ENCODE assay signal across 17 cellular contexts in the genomic region with DNA sequence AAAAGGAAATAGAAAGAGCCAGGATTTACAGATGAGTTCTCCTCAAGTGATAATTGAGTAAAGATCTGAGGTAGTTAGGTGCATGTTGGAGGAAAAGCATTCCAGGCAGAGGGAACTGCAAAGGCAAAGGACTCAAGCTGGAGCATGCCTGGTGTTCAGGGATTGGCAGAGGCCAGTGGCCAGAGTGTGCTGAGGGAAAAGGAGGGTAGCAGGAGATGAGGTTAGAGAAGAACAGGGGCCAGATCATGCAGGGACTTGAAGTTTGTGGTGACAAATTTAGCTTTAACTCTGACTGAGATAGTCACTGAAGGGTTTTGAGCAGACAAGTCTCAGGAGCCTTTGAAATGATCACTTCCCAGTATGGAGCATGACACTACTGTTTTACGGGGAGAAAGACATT. TPM values are rescaled to one million over a fixed set of nuclear protein-coding genes. Genes with fewer than 3 reads are reported as not detected.
DNase-seq lines count a peak whose midpoint lies in the region; ATAC-seq, FAIRE-seq and TF ChIP-seq lines count a peak whose summit lies in the region.
"Had no signal": no experiment of that assay in that cellular context is flagged by ENCODE, and none has a peak within 500 bp of the region (broad histone marks: within the 10 kb centered on the region; RNA-seq: fewer than 3 reads in every experiment).

No MANE protein-coding gene starts in this region.

- POLR2A ChIA-PET in K562 (lab: Yijun Ruan, JAX) = interaction anchor here (0.9 kb wide), 1 partner anchor 14 kb away, joined by 3 read pairs; no protein-coding TSS in a partner anchor

- H3K27me3 ChIP-seq in mammary epithelial cell (ENCODE audit: insufficient read depth, low read length) (no peaks in the 10 kb centered on the region), breast epithelium (no peaks in the 10 kb centered on the region), K562 (ENCODE audit: control insufficient read depth in 2 of 2, insufficient read depth in 2 of 2, low read length in 2 of 2) (no peaks in the 10 kb centered on the region; a peak in 1 of 5 replicates), foreskin keratinocyte (no peaks in the 10 kb centered on the region), HAP-1 (ENCODE audit: low read depth) (no peaks in the 10 kb centered on the region)

- H3K79me2 ChIP-seq in mammary epithelial cell (ENCODE audit: insufficient read depth, low read length) (no peaks in the 10 kb centered on the region), K562 (ENCODE audit: control insufficient read depth, insufficient read depth, low read length) (no peaks in the 10 kb centered on the region)

- BruUV-seq in mammary epithelial cell (replicated peaks; lab: Mats Ljungman, UMichigan) = no TSS peak
- no TSS peak for BruUV-seq in K562 (replicated peaks; lab: Mats Ljungman, UMichigan)

- CTCF ChIA-PET in mammary epithelial cell (lab: Charles Lee; ENCODE audit: low non-redundant PET) (no interaction called here), K562 (lab: Yijun Ruan, JAX; ENCODE audit: low intra/inter-chr PET ratio) (no interaction called here)

- H3K9me3 ChIP-seq in mammary epithelial cell (replicated peaks; ENCODE audit: insufficient read depth, low read length) (no peaks in the 10 kb centered on the region), breast epithelium (no peaks in the 10 kb centered on the region), K562 (replicated peaks; ENCODE audit: control insufficient read depth, insufficient read depth, low read depth, low read length) (no peaks in the 10 kb centered on the region), HAP-1 (no peaks in the 10 kb centered on the region)
- H3K9me3 ChIP-seq: Caco-2 had no signal

- dilution Hi-C loops in mammary epithelial cell (cut with HindIII; ENCODE audit: low sequenced_read_pairs) = no loop called here

- H3K4me1 ChIP-seq in mammary epithelial cell (ENCODE audit: insufficient read depth, low read length) (peaks cover 3% of the 10 kb centered on the region), breast epithelium (no peaks in the 10 kb centered on the region), K562 (replicated peaks in 1 of 2; ENCODE audit: control insufficient read depth in 2 of 2, insufficient read depth in 2 of 2, low read length in 2 of 2) (no peaks in the 10 kb centered on the region), foreskin keratinocyte (peaks cover 5% of the 10 kb centered on the region), HAP-1 (no peaks in the 10 kb centered on the region)
- H3K4me1 ChIP-seq: Caco-2 had no signal

- TF ChIP-seq EP300 in K562 (IDR thresholded peaks at IDR 0.05; ENCODE audit: low read length) = no peak

- no peak overlapping the region for H3K9ac ChIP-seq in mammary epithelial cell (ENCODE audit: insufficient read depth, low read length)
- H3K9ac ChIP-seq in K562 (ENCODE audit: insufficient read depth in 1 of 2, low read depth in 2 of 2, low read length in 2 of 2) = no peak overlapping the region

- H3K4me2 ChIP-seq in mammary epithelial cell (ENCODE audit: insufficient read depth, low read depth, low read length) = peak overlapping the region; percentile 10
- no peak overlapping the region for H3K4me2 ChIP-seq in K562 (ENCODE audit: insufficient read depth, low read length)

- intact Hi-C loops in mammary epithelial cell (cut with micrococcal nuclease) (no loop called here), breast epithelium (cut with DNase I; ENCODE audit: low total_unique reads) (no loop called here), K562 (cut with micrococcal nuclease) (no loop called here)

- peak; percentile 25 for ATAC-seq in K562
- peak; percentile 74 for ATAC-seq in foreskin keratinocyte
- no peak for ATAC-seq in HG02970 (IDR thresholded peaks at IDR 0.05; ENCODE audit: low FRiP score, unreplicated experiment)
- ATAC-seq: HepG2 had no signal

- no peak overlapping the region for H3K4me3 ChIP-seq in mammary epithelial cell (replicated peaks in 1 of 3; ENCODE audit: insufficient read depth in 1 of 3, low read depth in 2 of 3, low read length in 3 of 3)
- H3K4me3 ChIP-seq in breast epithelium = no peak overlapping the region
- no peak overlapping the region for H3K4me3 ChIP-seq in K562
- H3K4me3 ChIP-seq in HAP-1 = no peak overlapping the region

- in situ Hi-C loops in mammary epithelial cell (cut with MboI; ENCODE audit: low sequenced_read_pairs in 2 of 2) = no loop called here
- in situ Hi-C loops in K562 (cut with MboI) = no loop called here
- in situ Hi-C loops in HAP-1 (cut with MboI; ENCODE audit: low sequenced_read_pairs) = no loop called here

- H3K36me3 ChIP-seq in mammary epithelial cell (ENCODE audit: insufficient read depth, low read length) = no peaks in the 10 kb centered on the region
- H3K36me3 ChIP-seq in breast epithelium = no peaks in the 10 kb centered on the region
- no peaks in the 10 kb centered on the region for H3K36me3 ChIP-seq in K562 (ENCODE audit: control insufficient read depth, insufficient read depth, low read length)
- no peaks in the 10 kb centered on the region for H3K36me3 ChIP-seq in HAP-1 (replicated peaks)

- no peak for TF ChIP-seq CTCF in mammary epithelial cell (conservative IDR thresholded peaks at IDR 0.05 in 1 of 2, IDR thresholded peaks at IDR 0.05 in 1 of 2; ENCODE audit: extremely low read depth in 1 of 2, insufficient read depth in 1 of 2, low read depth in 1 of 2, low read length in 2 of 2)
- no peak for TF ChIP-seq CTCF in breast epithelium (IDR thresholded peaks at IDR 0.05)
- no peak for TF ChIP-seq CTCF in K562 (IDR thresholded peaks at IDR 0.05 in 2 of 3, conservative IDR thresholded peaks at IDR 0.05 in 1 of 3; ENCODE audit: insufficient read depth in 2 of 3, low read depth in 1 of 3, low read length in 3 of 3)
- TF ChIP-seq CTCF in foreskin keratinocyte (conservative IDR thresholded peaks at IDR 0.05) = no peak

- TF ChIP-seq RAD21 in K562 (CRISPR knock-in tag; conservative IDR thresholded peaks at IDR 0.05 in 1 of 2, IDR thresholded peaks at IDR 0.05 in 1 of 2) = no peak

- no peaks in the 10 kb centered on the region for H4K20me1 ChIP-seq in mammary epithelial cell (ENCODE audit: insufficient read depth, low read length)
- H4K20me1 ChIP-seq in K562 (replicated peaks; ENCODE audit: control insufficient read depth, insufficient read depth, low read length) = no peaks in the 10 kb centered on the region

- peak overlapping the region; percentile 54 for H2AFZ ChIP-seq in mammary epithelial cell (ENCODE audit: low read depth, low read length)
- H2AFZ ChIP-seq in K562 (ENCODE audit: low read depth, low read length) = peak overlapping the region; percentile 6; the same call in 1 of the 2 replicates

- DNase-seq in mammary epithelial cell (peak; percentile 35), breast epithelium (ENCODE audit: low spot score in 2 of 2) (no peak), K562 (ENCODE audit: extremely low read depth in 1 of 4, low spot score in 3 of 4) (no peak), foreskin keratinocyte (peak; percentile 55 to 69), NCI-H510A (lab: John Stamatoyannopoulos, UW) (no peak), HAP-1 (ENCODE audit: low spot score in 2 of 2) (no peak)
- DNase-seq: 8988T; C1 segment of cervical spinal cord; Caco-2; CD4-positive, CD25-positive, alpha-beta regulatory T cell; GOT3; H7 had no signal

- H3K9me1 ChIP-seq in K562 (ENCODE audit: control insufficient read depth, insufficient read depth, low read length) = no peaks in the 10 kb centered on the region

- TF ChIP-seq POLR2A in breast epithelium (IDR thresholded peaks at IDR 0.05) (no peak), K562 (conservative IDR thresholded peaks at IDR 0.05) (no peak)

- FAIRE-seq in K562 (lab: Jason Lieb, UNC) = no peak
- FAIRE-seq: D721Med, G401.6, GM12891, HepG2 had no signal

- WGBS in mammary epithelial cell (ENCODE audit: low coverage, missing lambda C conversion rate) = 100% methylated on average over 1 of the region's 1 CpG
- WGBS in K562 (ENCODE audit: insufficient coverage, low coverage, missing lambda C conversion rate) = 19% methylated on average over 1 of the region's 1 CpG

- no peak overlapping the region for H3K27ac ChIP-seq in mammary epithelial cell (ENCODE audit: insufficient read depth, low read depth, low read length)
- no peak overlapping the region for H3K27ac ChIP-seq in breast epithelium
- H3K27ac ChIP-seq in K562 (ENCODE audit: extremely low read depth, low read depth, low read length) = no peak overlapping the region
- H3K27ac ChIP-seq in foreskin keratinocyte = no peak overlapping the region

RNA-seq across cellular contexts. Expression of a gene that starts 19.0 kb away (rescaled TPM):
- total RNA-seq in mammary epithelial cell (10 to 100 TPM; 19.5 to 27.8 TPM), breast epithelium (10 to 100 TPM; 33.9 to 53.1 (median 37.4) TPM), K562 (2014; rRNA removed) (41.9 and 43.8 TPM in 2 replicates), K562 (2014; rRNA removed; fragmentation: Illumina TruSeq; extraction: Trizol) (68.6 and 80.2 TPM in 2 replicates), K562 (2015; rRNA removed; fragmentation: Illumina TruSeq; extraction: Trizol) (62.8 and 66.0 TPM in 2 replicates), K562 (2021) (34.5 and 35.3 TPM in 2 replicates), foreskin keratinocyte (35.4 and 35.7 TPM in 2 replicates)
- polyA plus RNA-seq in mammary epithelial cell (26.6 TPM), K562 (2011; rRNA removed) (49.7 and 67.3 TPM in 2 replicates), K562 (2014; fragmentation: Illumina TruSeq; extraction: Trizol) (63.5 and 64.5 TPM in 2 replicates), K562 (2014; fragmentation: Nextera tagmentation; extraction: Ambion mirVana) (100 to 1,000 TPM in 1 of 2 experiments, 10 to 100 TPM in 1; 94.1 to 113 TPM), K562 (2014; rRNA removed) (59.0 and 60.7 TPM in 2 replicates), foreskin keratinocyte (25.7 and 31.4 TPM in 2 replicates)
- polyA minus RNA-seq in mammary epithelial cell = 15.9 TPM
- 16.0 and 22.7 TPM in 2 replicates for total RNA-seq in K562 (2011; cell fraction: chromatin; rRNA removed; ENCODE audit: low replicate concordance)
- total RNA-seq in K562 (2011; cell fraction: nucleolus; rRNA removed) = 12.8 and 13.5 TPM in 2 replicates
- total RNA-seq in K562 (2011; cell fraction: nucleoplasm; rRNA removed) = 19.7 and 20.3 TPM in 2 replicates
- 19.0 and 37.1 TPM in 2 replicates for polyA plus RNA-seq in K562 (2011; cell fraction: cytosol; rRNA removed)
- 11.8 and 18.3 TPM in 2 replicates for polyA plus RNA-seq in K562 (2011; cell fraction: nucleus; rRNA removed)
- 29.3 and 39.5 TPM in 2 replicates for polyA plus RNA-seq in K562 (2012)
- 60.3 and 65.6 TPM in 2 replicates for polyA minus RNA-seq in K562 (2011; rRNA and poly(A)+ RNA removed)
- 14.8 and 18.2 TPM in 2 replicates for polyA minus RNA-seq in K562 (2011; cell fraction: cytosol; rRNA and poly(A)+ RNA removed)
- polyA minus RNA-seq in K562 (2011; cell fraction: nucleus; rRNA and poly(A)+ RNA removed) = 8.3 and 14.3 TPM in 2 replicates

Comparison
In these comparisons a context has a peak if more than half of its experiments do, and no peak if none do; other contexts are left out.
1. DNase-seq: peak in mammary epithelial cell (single experiment) and foreskin keratinocyte (2 of 2); none in breast epithelium (0 of 2), K562 (0 of 4), NCI-H510A (single experiment) and HAP-1 (0 of 2).